Comparison of ENCODE assay signal across 1 cellular context in genomic region chr2:56448999-56449431, GRCh38.
TF ChIP-seq lines count a peak whose summit lies in the region.

No MANE protein-coding gene starts in this region.

TF ChIP-seq in GM23338, 12 proteins besides CTCF, POLR2A, EP300 and RAD21 (continued from another document):
- TF ChIP-seq, protein P1, sequence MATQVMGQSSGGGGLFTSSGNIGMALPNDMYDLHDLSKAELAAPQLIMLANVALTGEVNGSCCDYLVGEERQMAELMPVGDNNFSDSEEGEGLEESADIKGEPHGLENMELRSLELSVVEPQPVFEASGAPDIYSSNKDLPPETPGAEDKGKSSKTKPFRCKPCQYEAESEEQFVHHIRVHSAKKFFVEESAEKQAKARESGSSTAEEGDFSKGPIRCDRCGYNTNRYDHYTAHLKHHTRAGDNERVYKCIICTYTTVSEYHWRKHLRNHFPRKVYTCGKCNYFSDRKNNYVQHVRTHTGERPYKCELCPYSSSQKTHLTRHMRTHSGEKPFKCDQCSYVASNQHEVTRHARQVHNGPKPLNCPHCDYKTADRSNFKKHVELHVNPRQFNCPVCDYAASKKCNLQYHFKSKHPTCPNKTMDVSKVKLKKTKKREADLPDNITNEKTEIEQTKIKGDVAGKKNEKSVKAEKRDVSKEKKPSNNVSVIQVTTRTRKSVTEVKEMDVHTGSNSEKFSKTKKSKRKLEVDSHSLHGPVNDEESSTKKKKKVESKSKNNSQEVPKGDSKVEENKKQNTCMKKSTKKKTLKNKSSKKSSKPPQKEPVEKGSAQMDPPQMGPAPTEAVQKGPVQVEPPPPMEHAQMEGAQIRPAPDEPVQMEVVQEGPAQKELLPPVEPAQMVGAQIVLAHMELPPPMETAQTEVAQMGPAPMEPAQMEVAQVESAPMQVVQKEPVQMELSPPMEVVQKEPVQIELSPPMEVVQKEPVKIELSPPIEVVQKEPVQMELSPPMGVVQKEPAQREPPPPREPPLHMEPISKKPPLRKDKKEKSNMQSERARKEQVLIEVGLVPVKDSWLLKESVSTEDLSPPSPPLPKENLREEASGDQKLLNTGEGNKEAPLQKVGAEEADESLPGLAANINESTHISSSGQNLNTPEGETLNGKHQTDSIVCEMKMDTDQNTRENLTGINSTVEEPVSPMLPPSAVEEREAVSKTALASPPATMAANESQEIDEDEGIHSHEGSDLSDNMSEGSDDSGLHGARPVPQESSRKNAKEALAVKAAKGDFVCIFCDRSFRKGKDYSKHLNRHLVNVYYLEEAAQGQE (IDR thresholded peaks at IDR 0.05; ENCODE audit: unreplicated experiment) = no peak
- TF ChIP-seq STAT1 (IDR thresholded peaks at IDR 0.05; ENCODE audit: unreplicated experiment) = no peak
- TF ChIP-seq, protein P2, sequence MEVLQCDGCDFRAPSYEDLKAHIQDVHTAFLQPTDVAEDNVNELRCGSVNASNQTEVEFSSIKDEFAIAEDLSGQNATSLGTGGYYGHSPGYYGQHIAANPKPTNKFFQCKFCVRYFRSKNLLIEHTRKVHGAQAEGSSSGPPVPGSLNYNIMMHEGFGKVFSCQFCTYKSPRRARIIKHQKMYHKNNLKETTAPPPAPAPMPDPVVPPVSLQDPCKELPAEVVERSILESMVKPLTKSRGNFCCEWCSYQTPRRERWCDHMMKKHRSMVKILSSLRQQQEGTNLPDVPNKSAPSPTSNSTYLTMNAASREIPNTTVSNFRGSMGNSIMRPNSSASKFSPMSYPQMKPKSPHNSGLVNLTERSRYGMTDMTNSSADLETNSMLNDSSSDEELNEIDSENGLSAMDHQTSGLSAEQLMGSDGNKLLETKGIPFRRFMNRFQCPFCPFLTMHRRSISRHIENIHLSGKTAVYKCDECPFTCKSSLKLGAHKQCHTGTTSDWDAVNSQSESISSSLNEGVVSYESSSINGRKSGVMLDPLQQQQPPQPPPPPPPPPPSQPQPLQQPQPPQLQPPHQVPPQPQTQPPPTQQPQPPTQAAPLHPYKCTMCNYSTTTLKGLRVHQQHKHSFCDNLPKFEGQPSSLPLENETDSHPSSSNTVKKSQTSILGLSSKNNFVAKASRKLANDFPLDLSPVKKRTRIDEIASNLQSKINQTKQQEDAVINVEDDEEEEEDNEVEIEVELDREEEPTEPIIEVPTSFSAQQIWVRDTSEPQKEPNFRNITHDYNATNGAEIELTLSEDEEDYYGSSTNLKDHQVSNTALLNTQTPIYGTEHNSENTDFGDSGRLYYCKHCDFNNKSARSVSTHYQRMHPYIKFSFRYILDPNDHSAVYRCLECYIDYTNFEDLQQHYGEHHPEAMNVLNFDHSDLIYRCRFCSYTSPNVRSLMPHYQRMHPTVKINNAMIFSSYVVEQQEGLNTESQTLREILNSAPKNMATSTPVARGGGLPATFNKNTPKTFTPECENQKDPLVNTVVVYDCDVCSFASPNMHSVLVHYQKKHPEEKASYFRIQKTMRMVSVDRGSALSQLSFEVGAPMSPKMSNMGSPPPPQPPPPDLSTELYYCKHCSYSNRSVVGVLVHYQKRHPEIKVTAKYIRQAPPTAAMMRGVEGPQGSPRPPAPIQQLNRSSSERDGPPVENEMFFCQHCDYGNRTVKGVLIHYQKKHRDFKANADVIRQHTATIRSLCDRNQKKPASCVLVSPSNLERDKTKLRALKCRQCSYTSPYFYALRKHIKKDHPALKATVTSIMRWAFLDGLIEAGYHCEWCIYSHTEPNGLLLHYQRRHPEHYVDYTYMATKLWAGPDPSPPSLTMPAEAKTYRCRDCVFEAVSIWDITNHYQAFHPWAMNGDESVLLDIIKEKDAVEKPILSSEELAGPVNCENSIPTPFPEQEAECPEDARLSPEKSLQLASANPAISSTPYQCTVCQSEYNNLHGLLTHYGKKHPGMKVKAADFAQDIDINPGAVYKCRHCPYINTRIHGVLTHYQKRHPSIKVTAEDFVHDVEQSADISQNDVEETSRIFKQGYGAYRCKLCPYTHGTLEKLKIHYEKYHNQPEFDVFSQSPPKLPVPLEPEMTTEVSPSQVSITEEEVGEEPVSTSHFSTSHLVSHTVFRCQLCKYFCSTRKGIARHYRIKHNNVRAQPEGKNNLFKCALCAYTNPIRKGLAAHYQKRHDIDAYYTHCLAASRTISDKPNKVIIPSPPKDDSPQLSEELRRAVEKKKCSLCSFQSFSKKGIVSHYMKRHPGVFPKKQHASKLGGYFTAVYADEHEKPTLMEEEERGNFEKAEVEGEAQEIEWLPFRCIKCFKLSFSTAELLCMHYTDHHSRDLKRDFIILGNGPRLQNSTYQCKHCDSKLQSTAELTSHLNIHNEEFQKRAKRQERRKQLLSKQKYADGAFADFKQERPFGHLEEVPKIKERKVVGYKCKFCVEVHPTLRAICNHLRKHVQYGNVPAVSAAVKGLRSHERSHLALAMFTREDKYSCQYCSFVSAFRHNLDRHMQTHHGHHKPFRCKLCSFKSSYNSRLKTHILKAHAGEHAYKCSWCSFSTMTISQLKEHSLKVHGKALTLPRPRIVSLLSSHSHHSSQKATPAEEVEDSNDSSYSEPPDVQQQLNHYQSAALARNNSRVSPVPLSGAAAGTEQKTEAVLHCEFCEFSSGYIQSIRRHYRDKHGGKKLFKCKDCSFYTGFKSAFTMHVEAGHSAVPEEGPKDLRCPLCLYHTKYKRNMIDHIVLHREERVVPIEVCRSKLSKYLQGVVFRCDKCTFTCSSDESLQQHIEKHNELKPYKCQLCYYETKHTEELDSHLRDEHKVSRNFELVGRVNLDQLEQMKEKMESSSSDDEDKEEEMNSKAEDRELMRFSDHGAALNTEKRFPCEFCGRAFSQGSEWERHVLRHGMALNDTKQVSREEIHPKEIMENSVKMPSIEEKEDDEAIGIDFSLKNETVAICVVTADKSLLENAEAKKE (CRISPR knock-in tag; IDR thresholded peaks at IDR 0.05) = no peak
- no peak for TF ChIP-seq POLR2AphosphoS5 (IDR thresholded peaks at IDR 0.05; ENCODE audit: low read depth)
- no peak for TF ChIP-seq ZNF114 (CRISPR knock-in tag; IDR thresholded peaks at IDR 0.05)
- TF ChIP-seq ETS1 (IDR thresholded peaks at IDR 0.05) = no peak
TF ChIP-seq in GM23338: peak in this region for 0.
